Comparison of ENCODE assay signal across 20 cellular contexts in genomic region chr20:56706867-56707360, GRCh38.
DNase-seq lines count a peak whose midpoint lies in the region; ATAC-seq, FAIRE-seq and TF ChIP-seq lines count a peak whose summit lies in the region.
"Had no signal": no experiment of that assay in that cellular context is flagged by ENCODE, and none has a peak within 500 bp of the region (broad histone marks: within the 10 kb centered on the region; RNA-seq: fewer than 3 reads in every experiment).

No MANE protein-coding gene starts in this region.

- H3K9me3 ChIP-seq in RWPE2 (ENCODE audit: severe bottlenecking) (no peaks in the 10 kb centered on the region), H1 (ENCODE audit: insufficient read depth in 2 of 2, low read depth in 1 of 2, low read length in 1 of 2) (no peaks in the 10 kb centered on the region), ovary (peaks cover 0 to 3% of the 10 kb centered on the region in 2 donors), Karpas-422 (ENCODE audit: low read length) (no peaks in the 10 kb centered on the region)
- H3K9me3 ChIP-seq: A549, BE2C had no signal

- no peak for TF ChIP-seq CTCF in HFF-Myc (IDR thresholded peaks at IDR 0.05; ENCODE audit: low read depth, low read length, missing control alignments)
- no peak for TF ChIP-seq CTCF in RWPE2 (IDR thresholded peaks at IDR 0.05; ENCODE audit: poor library complexity, severe bottlenecking)
- no peak for TF ChIP-seq CTCF in H1 (IDR thresholded peaks at IDR 0.05; ENCODE audit: control extremely low read depth in 1 of 3, insufficient read depth in 1 of 3, low read depth in 1 of 3, low read length in 3 of 3)
- TF ChIP-seq CTCF in osteocyte (IDR thresholded peaks at IDR 0.05), result no peak
- no peak for TF ChIP-seq CTCF in ovary (IDR thresholded peaks at IDR 0.05)

- H3K4me1 Mint-ChIP-seq in osteocyte (ENCODE audit: unreplicated experiment), result peaks cover 43% of the 10 kb centered on the region
- H3K4me1 Mint-ChIP-seq: CD4-positive, alpha-beta memory T cell had no signal

- no peak for ATAC-seq in RWPE2 (ENCODE audit: low read depth)
- ATAC-seq: A549, HepG2 had no signal

- H2BK5ac ChIP-seq in H1 (ENCODE audit: low read depth, low read length), result no peak overlapping the region

- no peak overlapping the region for H4K91ac ChIP-seq in H1 (replicated peaks; ENCODE audit: insufficient read length, low read length)

- no peak overlapping the region for H3K23ac ChIP-seq in H1 (ENCODE audit: insufficient read length)

- H3K4me1 ChIP-seq in RWPE2 (ENCODE audit: insufficient read depth, poor library complexity, severe bottlenecking), result peaks cover 11% of the 10 kb centered on the region
- H3K4me1 ChIP-seq in H1 (replicated peaks in 1 of 4; ENCODE audit: control insufficient read depth in 3 of 4, insufficient read depth in 4 of 4, low read length in 3 of 4), result peaks cover 0 to 4% (median under 1%) of the 10 kb centered on the region in 4 experiments; a peak in 4 of 7 replicates
- H3K4me1 ChIP-seq in ovary (ENCODE audit: insufficient read depth), result no peaks in the 10 kb centered on the region
- no peaks in the 10 kb centered on the region for H3K4me1 ChIP-seq in Karpas-422 (ENCODE audit: low read length)
- H3K4me1 ChIP-seq: BE2C had no signal

- H3K23me2 ChIP-seq in H1 (ENCODE audit: low read depth, low read length), result no peaks in the 10 kb centered on the region; the same call in 1 of the 2 replicates

- no peaks in the 10 kb centered on the region for H3K36me3 Mint-ChIP-seq in osteocyte (ENCODE audit: unreplicated experiment)
- H3K36me3 Mint-ChIP-seq: CD4-positive, alpha-beta memory T cell had no signal

- H3K27me3 Mint-ChIP-seq in osteocyte (ENCODE audit: unreplicated experiment), result no peaks in the 10 kb centered on the region

- no peak overlapping the region; the same call in 1 of the 2 replicates for H2BK12ac ChIP-seq in H1 (ENCODE audit: low read depth, low read length)

- POLR2A ChIA-PET in H1 (lab: Charles Lee; ENCODE audit: partially characterized antibody), result interaction anchor here (1.0 kb wide), 1 partner anchor 71 kb away, joined by 3 read pairs; no protein-coding TSS in a partner anchor

- H3K4me3 ChIP-seq in HFF-Myc (replicated peaks; ENCODE audit: low read depth, low read length), result no peak overlapping the region
- H3K4me3 ChIP-seq in RWPE2 (ENCODE audit: severe bottlenecking), result no peak overlapping the region
- H3K4me3 ChIP-seq in H1 (ENCODE audit: extremely low read depth in 1 of 4, insufficient read depth in 2 of 4, low read depth in 3 of 4, low read length in 4 of 4), result no peak overlapping the region
- no peak overlapping the region for H3K4me3 ChIP-seq in ovary
- no peak overlapping the region for H3K4me3 ChIP-seq in Karpas-422 (ENCODE audit: low read length)
- H3K4me3 ChIP-seq: A549 had no signal

- no peak overlapping the region for H3K56ac ChIP-seq in H1 (replicated peaks; ENCODE audit: insufficient read length, low read depth, low read length)

- H3K79me2 ChIP-seq in H1 (ENCODE audit: control insufficient read depth in 1 of 2, insufficient read depth in 2 of 2, low read length in 2 of 2) (no peaks in the 10 kb centered on the region), Karpas-422 (ENCODE audit: low read length) (no peaks in the 10 kb centered on the region)

- H3K27me3 ChIP-seq in RWPE2 (ENCODE audit: insufficient read depth, poor library complexity, severe bottlenecking) (no peaks in the 10 kb centered on the region), H1 (replicated peaks in 1 of 4; ENCODE audit: control insufficient read depth in 3 of 4, extremely low read depth in 1 of 4, insufficient read depth in 3 of 4, low read length in 3 of 4) (no peaks in the 10 kb centered on the region; a peak in 3 of 7 replicates), ovary (no peaks in the 10 kb centered on the region), Karpas-422 (ENCODE audit: low read length) (no peaks in the 10 kb centered on the region)
- H3K27me3 ChIP-seq: BE2C had no signal

- H4K5ac ChIP-seq in H1 (ENCODE audit: insufficient read length, low read depth, low read length), result no peak overlapping the region

- H2BK15ac ChIP-seq in H1 (ENCODE audit: low read length), result no peak overlapping the region

- no peak overlapping the region for H4K8ac ChIP-seq in H1 (ENCODE audit: extremely low read depth, insufficient read depth, low read length)

- DNase-seq in HFF-Myc (ENCODE audit: extremely low read depth, low read depth), result peak; percentile 22
- peak; percentile 43 for DNase-seq in RWPE2 (ENCODE audit: low spot score)
- DNase-seq in H1 (ENCODE audit: low read depth in 1 of 2, low spot score in 2 of 2), result no peak
- DNase-seq in osteocyte (ENCODE audit: extremely low spot score, unreplicated experiment), result no peak
- no peak for DNase-seq in ovary
- DNase-seq in mucosa of gallbladder (ENCODE audit: low spot score), result no peak
- DNase-seq in Karpas-422, result no peak
- no peak for DNase-seq in effector CD8-positive, alpha-beta T cell (lab: John Stamatoyannopoulos, UW)
- DNase-seq: BE2C; CD4-positive, alpha-beta memory T cell; COR-L47; DMS153; DMS79 treated with DMSO at 0.1 percent for 48 hours; EL; GDM1; H7 had no signal

- peak overlapping the region; percentile 57; the same call in 1 of the 2 replicates for H2BK20ac ChIP-seq in H1 (ENCODE audit: low read length)

- intact Hi-C loops in ovary (cut with DNase I), result no loop called here

- H2AFZ ChIP-seq in H1 (ENCODE audit: low read length), result no peak overlapping the region
- H2AFZ ChIP-seq in Karpas-422 (ENCODE audit: low read length), result no peak overlapping the region

- H3K14ac ChIP-seq in H1 (ENCODE audit: insufficient read length), result no peak overlapping the region

- TF ChIP-seq POLR2A in H1 (IDR thresholded peaks at IDR 0.05; ENCODE audit: control extremely low read depth in 1 of 2, low read depth in 2 of 2, low read length in 2 of 2) (no peak), ovary (IDR thresholded peaks at IDR 0.05) (no peak)

- no peaks in the 10 kb centered on the region for H4K20me1 ChIP-seq in H1 (replicated peaks in 1 of 2; ENCODE audit: control insufficient read depth in 1 of 2, insufficient read depth in 2 of 2, low read length in 2 of 2)
- no peaks in the 10 kb centered on the region for H4K20me1 ChIP-seq in Karpas-422 (ENCODE audit: insufficient read depth, low read depth, low read length)

- no peak overlapping the region for H2AK5ac ChIP-seq in H1 (ENCODE audit: low read depth, low read length)

- H3K27ac Mint-ChIP-seq in osteocyte (ENCODE audit: unreplicated experiment), result peak overlapping the region; percentile 60
- H3K27ac Mint-ChIP-seq: CD4-positive, alpha-beta memory T cell had no signal

- H3K9ac ChIP-seq in H1 (replicated peaks in 1 of 4; ENCODE audit: extremely low read depth in 1 of 4, low read depth in 3 of 4, low read length in 3 of 4), result no peak overlapping the region
- H3K9ac ChIP-seq in Karpas-422 (ENCODE audit: low read length), result no peak overlapping the region

- no peaks in the 10 kb centered on the region for H3K9me3 Mint-ChIP-seq in osteocyte (ENCODE audit: unreplicated experiment)

- H3K4me2 ChIP-seq in H1 (ENCODE audit: insufficient read depth in 1 of 2, low read depth in 2 of 2, low read length in 2 of 2) (no peak overlapping the region), Karpas-422 (ENCODE audit: low read depth, low read length, poor library complexity, severe bottlenecking) (no peak overlapping the region)
- H3K4me2 ChIP-seq: A549 had no signal

- H3K18ac ChIP-seq in H1 (ENCODE audit: extremely low read depth, low read length), result no peak overlapping the region

- no peak overlapping the region for H3K27ac ChIP-seq in RWPE2 (ENCODE audit: poor library complexity, severe bottlenecking)
- no peak overlapping the region for H3K27ac ChIP-seq in H1 (ENCODE audit: low read depth, low read length)
- H3K27ac ChIP-seq in ovary, result no peak overlapping the region
- no peak overlapping the region for H3K27ac ChIP-seq in Karpas-422 (ENCODE audit: low read length)
- H3K27ac ChIP-seq: A549, C4-2B had no signal

- no peak for FAIRE-seq in H1 (lab: Jason Lieb, UNC)
- FAIRE-seq: A549, D721Med, HepG2 had no signal

- no peak overlapping the region for H3K4ac ChIP-seq in H1 (replicated peaks; ENCODE audit: insufficient read length, low read depth, low read length)

- 82% methylated on average over 5 of the region's 6 CpGs; no CpG with 5 or more reads in 1 of the 2 experiments for WGBS in H1 (ENCODE audit: extremely low coverage in 1 of 2, insufficient coverage in 1 of 2, insufficient read length in 1 of 2, insufficient replicate concordance in 2 of 2, low coverage in 1 of 2, low lambda C conversion rate in 2 of 2, missing lambda C conversion rate in 1 of 2), 2 experiments
- 44 to 60% (median 56%) methylated on average over 6 of the region's 6 CpGs for WGBS in ovary, 3 donors

- H3K36me3 ChIP-seq in RWPE2 (ENCODE audit: low read depth) (no peaks in the 10 kb centered on the region), H1 (ENCODE audit: control insufficient read depth in 2 of 4, insufficient read depth in 4 of 4, low read length in 3 of 4) (no peaks in the 10 kb centered on the region), ovary (no peaks in the 10 kb centered on the region), Karpas-422 (ENCODE audit: insufficient read depth, low read length) (no peaks in the 10 kb centered on the region)
- H3K36me3 ChIP-seq: BE2C had no signal

- no peak overlapping the region for H3K4me3 Mint-ChIP-seq in osteocyte (ENCODE audit: unreplicated experiment)
- H3K4me3 Mint-ChIP-seq: CD4-positive, alpha-beta memory T cell had no signal

- no peaks in the 10 kb centered on the region for H3K79me1 ChIP-seq in H1 (ENCODE audit: low read depth, low read length)

- TF ChIP-seq EP300 in H1 (IDR thresholded peaks at IDR 0.05; ENCODE audit: borderline replicate concordance in 1 of 2, low read depth in 2 of 2, low read length in 2 of 2) (no peak), ovary (IDR thresholded peaks at IDR 0.05) (no peak)

- H3K9me2 ChIP-seq in Karpas-422 (replicated peaks; ENCODE audit: insufficient read depth, low read length), result no peaks in the 10 kb centered on the region

- no peak overlapping the region for H2BK120ac ChIP-seq in H1 (replicated peaks; ENCODE audit: low read depth, low read length)

- TF ChIP-seq RAD21 in H1 (IDR thresholded peaks at IDR 0.05 in 1 of 2, conservative IDR thresholded peaks at IDR 0.05 in 1 of 2; ENCODE audit: low read depth in 2 of 2, low read length in 2 of 2), result no peak

- CTCF ChIA-PET in H1 (lab: Charles Lee; ENCODE audit: partially characterized antibody), result interaction anchor here (0.5 to 1.5 kb wide), 2 partner anchors 22 to 38 kb away, joined by 3 read pairs; no protein-coding TSS in a partner anchor

TF ChIP-seq in H1, 55 proteins besides CTCF, POLR2A, EP300 and RAD21 (continues in another document):
- TF ChIP-seq SAP30 (IDR thresholded peaks at IDR 0.05; ENCODE audit: insufficient read depth, insufficient replicate concordance, low read length) (no peak), E2F6 (IDR thresholded peaks at IDR 0.05) (no peak), BACH1 (IDR thresholded peaks at IDR 0.05; ENCODE audit: low read length) (no peak), CHD1 (IDR thresholded peaks at IDR 0.05; ENCODE audit: low read depth, low read length) (no peak)

Comparison
In these comparisons a context has a peak if more than half of its experiments do, and no peak if none do; other contexts are left out.
1. DNase-seq: peak in HFF-Myc (single experiment) and RWPE2 (single experiment); none in H1 (0 of 2), osteocyte (single experiment), ovary (0 of 5), mucosa of gallbladder (single experiment), Karpas-422 (single experiment) and effector CD8-positive, alpha-beta T cell (single experiment).